In genomic region chr1:153310526-153310925, GRCh38 we compare ENCODE assay signal across 25 cellular contexts. TPM values are rescaled to one million over a fixed set of nuclear protein-coding genes. Genes with fewer than 3 reads are reported as not detected.
"Had no signal": no experiment of that assay in that cellular context is flagged by ENCODE, and none has a peak within 500 bp of the region (broad histone marks: within the 10 kb centered on the region; RNA-seq: fewer than 3 reads in every experiment).

No MANE protein-coding gene starts in this region.

- H2AFZ ChIP-seq: parathyroid adenoma had no signal

- H3K79me2 ChIP-seq: parathyroid adenoma had no signal

- H3K9me3 ChIP-seq: left lung, lower lobe of right lung, psoas muscle, right lobe of liver, uterus had no signal

- ATAC-seq: left colon; left lung; lower lobe of right lung; naive thymus-derived CD8-positive, alpha-beta T cell; psoas muscle; right lobe of liver; stimulated activated memory B cell treated with anti-CD40 and anti-IgM and Interleukin-4, amounts not matched to agents 10 μg/mL and 1 μg/mL and 100 μg/mL, for 72 hours; stimulated activated naive CD8-positive, alpha-beta T cell treated with anti-CD3 and anti-CD28 coated beads, Interleukin-15, amount 100 ng/mL, for 72 hours had no signal

- H3K9ac ChIP-seq: parathyroid adenoma had no signal

- H3K4me3 ChIP-seq: left lung, lower lobe of right lung, psoas muscle, right lobe of liver, smooth muscle cell, tibial nerve, uterus had no signal

- H3K27me3 ChIP-seq: right lobe of liver, uterus had no signal

- DNase-seq: hypothalamus; immature natural killer cell; kidney; left colon; left lung; lower lobe of right lung; mammary epithelial cell; mesenchymal stem cell; naive thymus-derived CD8-positive, alpha-beta T cell; occipital lobe; psoas muscle; right lobe of liver; stimulated activated CD4-positive, alpha-beta T cell treated with anti-CD3 and anti-CD28 coated beads, Interleukin-1b, Interleukin-23, amount 100 ng/mL, for 48 hours; stimulated activated CD4-positive, alpha-beta T cell treated with anti-CD3 and anti-CD28 coated beads, Interleukin-2, amount 100 ng/mL, for 48 hours; stimulated activated CD4-positive, alpha-beta T cell treated with anti-CD3 and anti-CD28 coated beads, Interleukin-4, amount 100 ng/mL, for 4 hours; stimulated activated CD8-positive, alpha-beta memory T cell treated with anti-CD3 and anti-CD28 coated beads, Interleukin-4, amount 100 ng/mL, for 48 hours; stimulated activated naive CD4-positive, alpha-beta T cell treated with Interleukin-2 at 50 U/mL for 16 hours; stimulated activated naive CD8-positive, alpha-beta T cell treated with anti-CD3 and anti-CD28 coated beads, Interleukin-15, amount 100 ng/mL, for 72 hours; substantia nigra; uterus had no signal

- H3K27ac ChIP-seq: left lung, lower lobe of right lung, parathyroid adenoma, psoas muscle, right lobe of liver, tibial nerve, uterus had no signal

- H3K4me1 ChIP-seq: left lung, lower lobe of right lung, parathyroid adenoma, psoas muscle, right lobe of liver, tibial nerve, uterus had no signal

- H3K4me2 ChIP-seq: smooth muscle cell had no signal

- H3K36me3 ChIP-seq: left lung, lower lobe of right lung, right lobe of liver, tibial nerve, uterus had no signal

RNA-seq across cellular contexts. Expression of gene PGLYRP3, which starts 2.2 kb away (rescaled TPM):
- polyA plus RNA-seq: immature natural killer cell; liver; naive thymus-derived CD8-positive, alpha-beta T cell; psoas muscle had no signal

RNA-seq across cellular contexts. Expression of gene PGLYRP4, which starts 38.1 kb away (rescaled TPM):
- polyA plus RNA-seq: immature natural killer cell; liver; naive thymus-derived CD8-positive, alpha-beta T cell; psoas muscle had no signal

RNA-seq across cellular contexts. Expression of gene LORICRIN, which starts 51.0 kb away (rescaled TPM):
- polyA plus RNA-seq: immature natural killer cell; liver; mammary epithelial cell; naive thymus-derived CD8-positive, alpha-beta T cell; smooth muscle cell had no signal
